ENCODE assay signal across 19 cellular contexts in the genomic region with DNA sequence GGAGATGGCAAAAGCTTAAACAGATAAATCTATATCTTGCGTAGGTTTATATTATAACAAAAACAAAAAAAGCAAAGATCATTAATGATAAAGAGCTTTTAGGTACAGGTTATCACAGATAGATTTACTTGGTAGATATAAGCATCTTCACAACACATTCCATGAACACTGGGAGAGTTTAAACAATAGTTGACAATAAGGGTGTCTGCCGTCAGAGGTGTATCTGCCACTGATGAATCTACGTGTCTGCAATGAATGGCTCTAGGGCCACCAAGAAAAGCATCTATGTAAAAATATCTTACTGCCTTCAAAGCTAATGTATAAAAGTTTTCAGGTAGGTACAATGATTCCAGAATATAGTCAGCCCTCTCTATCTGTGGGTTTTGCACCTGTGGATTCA. TPM values are rescaled to one million over a fixed set of nuclear protein-coding genes. Genes with fewer than 3 reads are reported as not detected.
DNase-seq lines count a peak whose midpoint lies in the region; ATAC-seq and TF ChIP-seq lines count a peak whose summit lies in the region.
"Had no signal": no experiment of that assay in that cellular context is flagged by ENCODE, and none has a peak within 500 bp of the region (broad histone marks: within the 10 kb centered on the region; RNA-seq: fewer than 3 reads in every experiment).

No MANE protein-coding gene starts in this region.

- POLR2A ChIA-PET in MCF 10A (lab: Yijun Ruan, JAX), result interaction anchor here (0.6 to 5.2 kb wide), 9 partner anchors 8 to 1290 kb away, joined by 3 to 31 read pairs (median 5); partner anchors contain the start of gene RASGEF1B

- H3K27me3 ChIP-seq in breast epithelium, result no peaks in the 10 kb centered on the region
- H3K27me3 ChIP-seq in layer of hippocampus (ENCODE audit: control insufficient read depth, insufficient read depth, low read length), result no peaks in the 10 kb centered on the region
- H3K27me3 ChIP-seq in MG63, result no peaks in the 10 kb centered on the region

- H3K27me3 Mint-ChIP-seq in MCF 10A (ENCODE audit: insufficient read depth, unreplicated experiment), result no peaks in the 10 kb centered on the region
- H3K27me3 Mint-ChIP-seq in activated CD4-positive, alpha-beta T cell treated with anti-CD3 and anti-CD28 coated beads, Interleukin-2, amount 10 ng/mL, durations not matched to agents 24 days and 14 days, result no peaks in the 10 kb centered on the region
- H3K27me3 Mint-ChIP-seq in activated T-helper 1 cell treated with anti-CD3 and anti-CD28 coated beads, Interleukin-12 subunit alpha, Interleukin-12 subunit beta, Interleukin-2, Interleukin-4 antibody, amounts not matched to agents 30 ng/mL and 10 ng/mL and 1 ng/mL, durations not matched to agents 14 hours and 24 hours and 36 hours (ENCODE audit: insufficient read depth), result no peaks in the 10 kb centered on the region

- peaks cover 4% of the 10 kb centered on the region for H3K36me3 Mint-ChIP-seq in MCF 10A (ENCODE audit: insufficient read depth, unreplicated experiment)
- peaks cover 11% of the 10 kb centered on the region for H3K36me3 Mint-ChIP-seq in activated CD4-positive, alpha-beta T cell treated with anti-CD3 and anti-CD28 coated beads, Interleukin-2, amount 10 ng/mL, durations not matched to agents 24 days and 14 days (ENCODE audit: low read depth)
- H3K36me3 Mint-ChIP-seq in activated T-helper 1 cell treated with anti-CD3 and anti-CD28 coated beads, Interleukin-12 subunit alpha, Interleukin-12 subunit beta, Interleukin-2, Interleukin-4 antibody, amounts not matched to agents 30 ng/mL and 10 ng/mL and 1 ng/mL, durations not matched to agents 14 hours and 24 hours and 36 hours (ENCODE audit: low read depth), result peaks cover 4% of the 10 kb centered on the region

- no peak overlapping the region for H3K27ac ChIP-seq in breast epithelium
- H3K27ac ChIP-seq in cingulate gyrus (ENCODE audit: low read depth, low read length), result peak overlapping the region; percentile 94
- peak overlapping the region; percentile 94 for H3K27ac ChIP-seq in layer of hippocampus (ENCODE audit: low read depth, low read length)

- CTCF ChIA-PET in MCF 10A (lab: Yijun Ruan, JAX), result interaction anchor here (0.6 to 3.9 kb wide), 9 partner anchors 16 to 841 kb away, joined by 3 to 13 read pairs (median 4); no protein-coding TSS in a partner anchor

- no peak for TF ChIP-seq POLR2A in breast epithelium (IDR thresholded peaks at IDR 0.05)

- BruUV-seq in MCF 10A (replicated peaks; lab: Mats Ljungman, UMichigan), result no TSS peak

- H3K9me3 ChIP-seq in breast epithelium (no peaks in the 10 kb centered on the region), MG63 (no peaks in the 10 kb centered on the region)

- no peak for ATAC-seq in HG03097 (IDR thresholded peaks at IDR 0.05; ENCODE audit: low FRiP score, unreplicated experiment)
- ATAC-seq: K562 had no signal

- H3K4me3 ChIP-seq in breast epithelium (no peak overlapping the region), MG63 (no peak overlapping the region)
- H3K4me3 ChIP-seq: K562 had no signal

- no peak overlapping the region for H3K4me3 Mint-ChIP-seq in MCF 10A (ENCODE audit: unreplicated experiment)
- H3K4me3 Mint-ChIP-seq in activated CD4-positive, alpha-beta T cell treated with anti-CD3 and anti-CD28 coated beads, Interleukin-2, amount 10 ng/mL, durations not matched to agents 24 days and 14 days, result no peak overlapping the region
- no peak overlapping the region for H3K4me3 Mint-ChIP-seq in activated T-helper 1 cell treated with anti-CD3 and anti-CD28 coated beads, Interleukin-12 subunit alpha, Interleukin-12 subunit beta, Interleukin-2, Interleukin-4 antibody, amounts not matched to agents 30 ng/mL and 10 ng/mL and 1 ng/mL, durations not matched to agents 14 hours and 24 hours and 36 hours
- H3K4me3 Mint-ChIP-seq: CD14-positive monocyte had no signal

- H3K36me3 ChIP-seq in breast epithelium (no peaks in the 10 kb centered on the region), MG63 (no peaks in the 10 kb centered on the region)

- H3K27ac Mint-ChIP-seq in MCF 10A (ENCODE audit: low read depth, unreplicated experiment), result peak overlapping the region; percentile 94
- H3K27ac Mint-ChIP-seq in activated CD4-positive, alpha-beta T cell treated with anti-CD3 and anti-CD28 coated beads, Interleukin-2, amount 10 ng/mL, durations not matched to agents 24 days and 14 days, result no peak overlapping the region
- no peak overlapping the region for H3K27ac Mint-ChIP-seq in activated T-helper 1 cell treated with anti-CD3 and anti-CD28 coated beads, Interleukin-12 subunit alpha, Interleukin-12 subunit beta, Interleukin-2, Interleukin-4 antibody, amounts not matched to agents 30 ng/mL and 10 ng/mL and 1 ng/mL, durations not matched to agents 14 hours and 24 hours and 36 hours

- no peaks in the 10 kb centered on the region for H3K4me1 ChIP-seq in breast epithelium

- peaks cover 25% of the 10 kb centered on the region for H3K4me1 Mint-ChIP-seq in MCF 10A (ENCODE audit: insufficient read depth, unreplicated experiment)
- H3K4me1 Mint-ChIP-seq in activated CD4-positive, alpha-beta T cell treated with anti-CD3 and anti-CD28 coated beads, Interleukin-2, amount 10 ng/mL, durations not matched to agents 24 days and 14 days, result no peaks in the 10 kb centered on the region
- H3K4me1 Mint-ChIP-seq in activated T-helper 1 cell treated with anti-CD3 and anti-CD28 coated beads, Interleukin-12 subunit alpha, Interleukin-12 subunit beta, Interleukin-2, Interleukin-4 antibody, amounts not matched to agents 30 ng/mL and 10 ng/mL and 1 ng/mL, durations not matched to agents 14 hours and 24 hours and 36 hours (ENCODE audit: low read depth), result no peaks in the 10 kb centered on the region
- H3K4me1 Mint-ChIP-seq: CD14-positive monocyte had no signal

- TF ChIP-seq CTCF in MCF 10A (IDR thresholded peaks at IDR 0.05; ENCODE audit: unreplicated experiment) (no peak), breast epithelium (IDR thresholded peaks at IDR 0.05) (no peak)

- intact Hi-C loops in MCF 10A (cut with micrococcal nuclease) (no loop called here), breast epithelium (cut with DNase I; ENCODE audit: low total_unique reads) (no loop called here)
- intact Hi-C loops in activated CD4-positive, alpha-beta T cell treated with anti-CD3 and anti-CD28 coated beads, Interleukin-2, amount 10 ng/mL, durations not matched to agents 24 days and 14 days (cut with micrococcal nuclease), result no loop called here
- intact Hi-C loops in activated T-helper 1 cell treated with anti-CD3 and anti-CD28 coated beads, Interleukin-12 subunit alpha, Interleukin-12 subunit beta, Interleukin-2, Interleukin-4 antibody, amounts not matched to agents 30 ng/mL and 10 ng/mL and 1 ng/mL, durations not matched to agents 14 hours and 24 hours and 36 hours (cut with micrococcal nuclease), result no loop called here

- H3K9me3 Mint-ChIP-seq in MCF 10A (ENCODE audit: unreplicated experiment), result no peaks in the 10 kb centered on the region
- no peaks in the 10 kb centered on the region for H3K9me3 Mint-ChIP-seq in activated CD4-positive, alpha-beta T cell treated with anti-CD3 and anti-CD28 coated beads, Interleukin-2, amount 10 ng/mL, durations not matched to agents 24 days and 14 days
- no peaks in the 10 kb centered on the region for H3K9me3 Mint-ChIP-seq in activated T-helper 1 cell treated with anti-CD3 and anti-CD28 coated beads, Interleukin-12 subunit alpha, Interleukin-12 subunit beta, Interleukin-2, Interleukin-4 antibody, amounts not matched to agents 30 ng/mL and 10 ng/mL and 1 ng/mL, durations not matched to agents 14 hours and 24 hours and 36 hours

- DNase-seq in MCF 10A (ENCODE audit: unreplicated experiment), result no peak
- no peak for DNase-seq in breast epithelium (ENCODE audit: low spot score in 2 of 2)
- no peak for DNase-seq in activated CD4-positive, alpha-beta T cell treated with anti-CD3 and anti-CD28 coated beads, Interleukin-2, amount 10 ng/mL, durations not matched to agents 24 days and 14 days
- no peak for DNase-seq in MG63
- DNase-seq in activated T-helper 1 cell treated with anti-CD3 and anti-CD28 coated beads, Interleukin-12 subunit alpha, Interleukin-12 subunit beta, Interleukin-2, Interleukin-4 antibody, amounts not matched to agents 30 ng/mL and 10 ng/mL and 1 ng/mL, durations not matched to agents 14 hours and 24 hours and 36 hours (ENCODE audit: low spot score), result no peak
- DNase-seq: 8988T, DMS 273 treated with DMSO at 0.1 percent for 48 hours, GOT3, NCI-H1417, NCI-H187, NCI-H345, NCI-H524 treated with DMSO at 0.1 percent for 48 hours, SIG-M5 had no signal

RNA-seq across cellular contexts. Expression of gene RASGEF1B, which starts 43.7 kb away (rescaled TPM):
- 4.8 and 5.4 TPM in 2 replicates for total RNA-seq in MCF 10A (2022)
- total RNA-seq in breast epithelium, result 10 to 100 TPM; 16.4 to 45.8 (median 25.0) TPM
- 3.9 and 5.5 TPM in 2 replicates for total RNA-seq in activated CD4-positive, alpha-beta T cell treated with anti-CD3 and anti-CD28 coated beads, Interleukin-2, amount 10 ng/mL, durations not matched to agents 24 days and 14 days
- 0.53 TPM in 1 of 2 replicates, not detected in the other for total RNA-seq in MG63 (2014; rRNA removed; shearing (Covaris generic); ENCODE audit: low replicate concordance)
- 3.6 and 3.7 TPM in 2 replicates for total RNA-seq in activated T-helper 1 cell treated with anti-CD3 and anti-CD28 coated beads, Interleukin-12 subunit alpha, Interleukin-12 subunit beta, Interleukin-2, Interleukin-4 antibody, amounts not matched to agents 30 ng/mL and 10 ng/mL and 1 ng/mL, durations not matched to agents 14 hours and 24 hours and 36 hours
- total RNA-seq: RPMI7951 had no signal

Comparison
In these comparisons a context has a peak if more than half of its experiments do, and no peak if none do; other contexts are left out.
1. H3K27ac ChIP-seq: peak in cingulate gyrus (single experiment) and layer of hippocampus (single experiment); none in breast epithelium (0 of 2).